17 cellular contexts compared by ENCODE assay signal in the genomic region with DNA sequence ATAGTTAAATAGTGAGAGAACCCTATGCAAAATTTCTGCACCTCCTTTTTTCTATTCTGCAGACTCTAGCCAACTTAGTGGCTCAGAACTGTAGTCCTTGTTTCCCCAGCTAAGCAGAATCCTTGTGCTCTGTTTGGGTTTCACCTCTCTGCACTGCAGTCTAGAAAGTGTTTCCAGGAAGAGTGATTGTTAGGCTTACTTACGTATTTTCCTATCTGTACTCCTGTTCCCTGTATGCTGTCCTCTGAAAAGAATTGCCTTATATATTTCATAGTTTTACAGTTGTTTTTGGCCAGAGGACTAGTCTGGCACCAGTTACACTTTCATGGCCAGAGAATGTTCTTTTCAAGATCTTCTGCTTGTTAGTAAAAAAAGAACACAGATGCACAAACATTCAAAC.
"Had no signal": no experiment of that assay in that cellular context is flagged by ENCODE, and none has a peak within 500 bp of the region (broad histone marks: within the 10 kb centered on the region; RNA-seq: fewer than 3 reads in every experiment).

No MANE protein-coding gene starts in this region.

- ATAC-seq: Panc1 had no signal

- DNase-seq: KBM-7, MG63, NCI-H1092, NCI-H1436, NCI-H187, NCI-H2029, NCI-H2081 treated with DMSO at 0.1 percent for 48 hours, NCI-H2171, NCI-H226, NCI-H446, NCI-H510A, NCI-H524 treated with DMSO at 0.1 percent for 48 hours, NCI-H69, NCI-H774, SHP77, SK-N-SH had no signal

- H3K4me3 ChIP-seq: MG63 had no signal
